8 cellular contexts compared by ENCODE assay signal in the genomic region with DNA sequence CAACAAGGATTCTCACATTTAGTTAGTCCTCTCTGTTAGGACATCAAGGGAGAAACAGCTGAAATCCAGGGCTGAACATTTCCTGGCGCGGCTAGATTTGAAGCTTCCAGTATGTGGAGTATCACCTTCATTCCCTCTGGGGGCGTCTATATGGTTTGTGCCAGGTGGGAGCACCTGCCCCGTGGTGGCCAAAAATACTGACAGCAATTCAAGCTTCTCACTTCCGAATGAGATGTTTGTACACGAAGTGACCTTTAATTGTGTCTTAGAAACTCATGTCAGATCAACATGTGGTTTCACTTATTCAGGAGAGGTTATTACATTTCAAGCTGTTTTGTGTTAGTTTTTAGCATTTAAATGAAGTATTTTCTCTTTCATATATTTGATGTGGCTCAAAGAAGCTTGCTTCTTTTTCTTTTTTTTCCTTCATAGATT.
A peak's percentile ranks its signal among the peaks of the same experiment; 100 is the strongest.
DNase-seq lines count a peak whose midpoint lies in the region; ATAC-seq, FAIRE-seq and TF ChIP-seq lines count a peak whose summit lies in the region.

No MANE protein-coding gene starts in this region.

- peak overlapping the region; percentile 76 for H3K4me2 ChIP-seq in OCI-LY3 (ENCODE audit: low read length)

- H3K36me3 ChIP-seq in OCI-LY3 (replicated peaks; ENCODE audit: low read depth, low read length) (no peaks in the 10 kb centered on the region), psoas muscle (ENCODE audit: insufficient read depth in 1 of 2, low read depth in 1 of 2) (no peaks in the 10 kb centered on the region)

- H3K79me2 ChIP-seq in OCI-LY3 (ENCODE audit: low read length): no peaks in the 10 kb centered on the region

- FAIRE-seq in endometrium (lab: Jason Lieb, UNC) (peak; percentile 29), GM19239 (lab: Jason Lieb, UNC) (no peak)

- H3K4me1 ChIP-seq in OCI-LY3 (ENCODE audit: low read length) (peaks cover 50% of the 10 kb centered on the region), psoas muscle (peaks cover 6% of the 10 kb centered on the region)

- no peaks in the 10 kb centered on the region for H3K36me3 Mint-ChIP-seq in chondrocyte (ENCODE audit: low read depth)

- H3K27me3 ChIP-seq in OCI-LY3 (ENCODE audit: low read depth, low read length) (no peaks in the 10 kb centered on the region), psoas muscle (ENCODE audit: insufficient read depth in 3 of 3, low read length in 2 of 3) (no peaks in the 10 kb centered on the region)

- H4K20me1 ChIP-seq in OCI-LY3 (ENCODE audit: insufficient read depth, low read length): no peaks in the 10 kb centered on the region

- H3K9me3 ChIP-seq in OCI-LY3 (ENCODE audit: insufficient read depth, low read length) (no peaks in the 10 kb centered on the region), psoas muscle (no peaks in the 10 kb centered on the region)

- peak overlapping the region; percentile 90 for H2AFZ ChIP-seq in OCI-LY3 (ENCODE audit: low read depth, low read length)

- TF ChIP-seq CTCF in OCI-LY3 (IDR thresholded peaks at IDR 0.05; ENCODE audit: low read depth, low read length) (0 out of 2 replicates have a peak, but pooled peaks have one; percentile 6), psoas muscle (IDR thresholded peaks at IDR 0.05) (no peak), chondrocyte (IDR thresholded peaks at IDR 0.05) (no peak)

- H3K27ac ChIP-seq in OCI-LY3 (ENCODE audit: low read length) (no peak overlapping the region), psoas muscle (peak overlapping the region; percentile 52)

- peak; percentile 41 for DNase-seq in GM03348 (ENCODE audit: low spot score)
- no peak for DNase-seq in psoas muscle
- DNase-seq in pons (ENCODE audit: low spot score): no peak
- no peak for DNase-seq in chondrocyte (ENCODE audit: low spot score)
- DNase-seq in GM19239 (ENCODE audit: insufficient read length, low spot score): no peak

- 38 to 43% (median 42%) methylated on average over 6 of the region's 6 CpGs for WGBS in psoas muscle, 3 donors

- H3K4me1 Mint-ChIP-seq in chondrocyte (ENCODE audit: low read depth): peaks cover 18% of the 10 kb centered on the region

- no peak overlapping the region for H3K4me3 Mint-ChIP-seq in chondrocyte (ENCODE audit: unreplicated experiment)

- intact Hi-C loops in psoas muscle (cut with DNase I): no loop called here

- ATAC-seq in psoas muscle (peak in 1 of 4 donors; percentile 17), GM21381 (IDR thresholded peaks at IDR 0.05; ENCODE audit: unreplicated experiment) (no peak)

- H3K27me3 Mint-ChIP-seq in chondrocyte (ENCODE audit: low read depth): no peaks in the 10 kb centered on the region

- no peak overlapping the region for H3K27ac Mint-ChIP-seq in chondrocyte (ENCODE audit: unreplicated experiment)

- no peaks in the 10 kb centered on the region for H3K9me3 Mint-ChIP-seq in chondrocyte (ENCODE audit: low read depth)

- H3K4me3 ChIP-seq in OCI-LY3 (ENCODE audit: low read length): peak overlapping the region; percentile 77
- H3K4me3 ChIP-seq in psoas muscle: no peak overlapping the region

- H3K9ac ChIP-seq in OCI-LY3 (ENCODE audit: low read length): peak overlapping the region; percentile 70; the same call in 1 of the 2 replicates
